12 cellular contexts compared by ENCODE assay signal in genomic region chr1:211605613-211606326, GRCh38. TPM values are rescaled to one million over a fixed set of nuclear protein-coding genes. Genes with fewer than 3 reads are reported as not detected.
DNase-seq lines count a peak whose midpoint lies in the region; ATAC-seq and TF ChIP-seq lines count a peak whose summit lies in the region.
"Had no signal": no experiment of that assay in that cellular context is flagged by ENCODE, and none has a peak within 500 bp of the region (broad histone marks: within the 10 kb centered on the region; RNA-seq: fewer than 3 reads in every experiment).

No MANE protein-coding gene starts in this region.

- no peaks in the 10 kb centered on the region for H3K9me3 Mint-ChIP-seq in activated naive CD4-positive, alpha-beta T cell treated with anti-CD3 and anti-CD28 coated beads, Interleukin-2, amount 10 ng/mL, durations not matched to agents 7 days and 5 days
- H3K9me3 Mint-ChIP-seq in glutamatergic neuron (ENCODE audit: unreplicated experiment): no peaks in the 10 kb centered on the region

- no peak overlapping the region; the same call in 1 of the 2 replicates for H2AFZ ChIP-seq in OCI-LY7 (ENCODE audit: low read length)

- H3K4me1 ChIP-seq in OCI-LY7 (ENCODE audit: insufficient read depth, low read length, poor library complexity, severe bottlenecking) (peaks cover 11% of the 10 kb centered on the region), tibial artery (peaks cover 0 to 9% (median 1%) of the 10 kb centered on the region in 4 donors)

- CTCF ChIA-PET in activated naive CD4-positive, alpha-beta T cell treated with anti-CD3 and anti-CD28 coated beads, Interleukin-2, amount 10 ng/mL, durations not matched to agents 7 days and 5 days (lab: Charles Lee): interaction anchor here (0.7 to 1.5 kb wide), 2 partner anchors 14 to 27 kb away, joined by 3 read pairs; no protein-coding TSS in a partner anchor
- CTCF ChIA-PET in OCI-LY7 (lab: Charles Lee; ENCODE audit: unreplicated experiment): interaction anchor here (0.5 kb wide), 1 partner anchor 42 kb away, joined by 3 read pairs; no protein-coding TSS in a partner anchor

- peaks cover 16% of the 10 kb centered on the region for H3K27me3 Mint-ChIP-seq in activated naive CD4-positive, alpha-beta T cell treated with anti-CD3 and anti-CD28 coated beads, Interleukin-2, amount 10 ng/mL, durations not matched to agents 7 days and 5 days
- H3K27me3 Mint-ChIP-seq in glutamatergic neuron (ENCODE audit: unreplicated experiment): peaks cover 5% of the 10 kb centered on the region

- intact Hi-C loops in OCI-LY7 (cut with micrococcal nuclease; ENCODE audit: unreplicated experiment) (no loop called here), tibial artery (cut with DNase I; ENCODE audit: low total_unique reads) (no loop called here)

- H3K27ac Mint-ChIP-seq in activated naive CD4-positive, alpha-beta T cell treated with anti-CD3 and anti-CD28 coated beads, Interleukin-2, amount 10 ng/mL, durations not matched to agents 7 days and 5 days: no peak overlapping the region
- H3K27ac Mint-ChIP-seq in glutamatergic neuron (ENCODE audit: unreplicated experiment): no peak overlapping the region

- H3K4me3 ChIP-seq in OCI-LY7 (ENCODE audit: low read depth, low read length, poor library complexity, severe bottlenecking): no peak overlapping the region
- H3K4me3 ChIP-seq in tibial artery: peak overlapping the region; percentile 10
- H3K4me3 ChIP-seq: smooth muscle cell had no signal

- H4K20me1 ChIP-seq in OCI-LY7 (ENCODE audit: insufficient read depth, low read length): no peaks in the 10 kb centered on the region

- no peak for TF ChIP-seq CTCF in OCI-LY7 (conservative IDR thresholded peaks at IDR 0.05; ENCODE audit: low read length)
- TF ChIP-seq CTCF in glutamatergic neuron (IDR thresholded peaks at IDR 0.05; ENCODE audit: partially characterized antibody, unreplicated experiment): no peak
- no peak for TF ChIP-seq CTCF in tibial artery (IDR thresholded peaks at IDR 0.05)

- peak overlapping the region; percentile 59; the same call in 1 of the 2 replicates for H3K4me2 ChIP-seq in OCI-LY7 (ENCODE audit: low read length)

- no peaks in the 10 kb centered on the region for H3K79me2 ChIP-seq in OCI-LY7 (ENCODE audit: insufficient read depth, low read depth, low read length)

- no peaks in the 10 kb centered on the region for H3K9me3 ChIP-seq in OCI-LY7 (ENCODE audit: low read length)
- H3K9me3 ChIP-seq in tibial artery: no peaks in the 10 kb centered on the region

- ATAC-seq in HG02678 (IDR thresholded peaks at IDR 0.05; ENCODE audit: unreplicated experiment) (no peak), HG02588 (IDR thresholded peaks at IDR 0.05; ENCODE audit: unreplicated experiment) (no peak)

- H3K27me3 ChIP-seq in tibial artery: no peaks in the 10 kb centered on the region

- no peaks in the 10 kb centered on the region for H3K9me2 ChIP-seq in OCI-LY7 (ENCODE audit: insufficient read depth, low read length)

- peaks cover 24% of the 10 kb centered on the region for H3K4me1 Mint-ChIP-seq in activated naive CD4-positive, alpha-beta T cell treated with anti-CD3 and anti-CD28 coated beads, Interleukin-2, amount 10 ng/mL, durations not matched to agents 7 days and 5 days
- peaks cover 10% of the 10 kb centered on the region for H3K4me1 Mint-ChIP-seq in glutamatergic neuron (ENCODE audit: low read depth, unreplicated experiment)

- DNase-seq in activated naive CD4-positive, alpha-beta T cell treated with anti-CD3 and anti-CD28 coated beads, Interleukin-2, amount 10 ng/mL, durations not matched to agents 7 days and 5 days: no peak
- DNase-seq in activated naive CD4-positive, alpha-beta T cell treated with Interleukin-2 at 50 U/mL for 16 hours: no peak
- DNase-seq in OCI-LY7 (ENCODE audit: low spot score): no peak
- DNase-seq in glutamatergic neuron: no peak
- DNase-seq in tibial artery: no peak
- DNase-seq in NCI-H2171 (lab: John Stamatoyannopoulos, UW): no peak
- DNase-seq: activated CD8-positive, alpha-beta memory T cell treated with anti-CD3 and anti-CD28 coated beads for 24 hours; effector memory CD4-positive, alpha-beta T cell; SW 1271 had no signal

- no TSS peak for BruUV-seq in OCI-LY7 (replicated peaks; lab: Mats Ljungman, UMichigan)

- H3K36me3 Mint-ChIP-seq in activated naive CD4-positive, alpha-beta T cell treated with anti-CD3 and anti-CD28 coated beads, Interleukin-2, amount 10 ng/mL, durations not matched to agents 7 days and 5 days: no peaks in the 10 kb centered on the region
- H3K36me3 Mint-ChIP-seq in glutamatergic neuron (ENCODE audit: unreplicated experiment): no peaks in the 10 kb centered on the region

- H3K36me3 ChIP-seq in OCI-LY7 (ENCODE audit: insufficient read depth, low read length) (no peaks in the 10 kb centered on the region), tibial artery (no peaks in the 10 kb centered on the region)

- no peak overlapping the region for H3K27ac ChIP-seq in OCI-LY7 (ENCODE audit: low read depth, low read length, poor library complexity, severe bottlenecking)
- no peak overlapping the region for H3K27ac ChIP-seq in tibial artery

- POLR2A ChIA-PET in OCI-LY7 (lab: Charles Lee): interaction anchor here (0.6 to 1.1 kb wide), 3 partner anchors 12 to 1677 kb away, joined by 3 to 7 read pairs (median 4); no protein-coding TSS in a partner anchor

- H3K4me3 Mint-ChIP-seq in activated naive CD4-positive, alpha-beta T cell treated with anti-CD3 and anti-CD28 coated beads, Interleukin-2, amount 10 ng/mL, durations not matched to agents 7 days and 5 days: peak overlapping the region; percentile 60
- H3K4me3 Mint-ChIP-seq in glutamatergic neuron (ENCODE audit: unreplicated experiment): peak overlapping the region; percentile 0

RNA-seq across cellular contexts. Expression of gene SLC30A1, which starts 26.8 kb away (rescaled TPM):
- 6.1 and 6.5 TPM in 2 replicates for total RNA-seq in OCI-LY7 (2014; rRNA removed; shearing (Covaris generic))
- total RNA-seq in OCI-LY7 (2022): 6.3 and 7.9 TPM in 2 replicates
- 3.1 TPM for total RNA-seq in glutamatergic neuron (ENCODE audit: unreplicated experiment)
